ENCODE assay signal across 35 cellular contexts in genomic region chr9:135817951-135818717, GRCh38.
"Had no signal": no experiment of that assay in that cellular context is flagged by ENCODE, and none has a peak within 500 bp of the region (broad histone marks: within the 10 kb centered on the region; RNA-seq: fewer than 3 reads in every experiment).

No MANE protein-coding gene starts in this region.

- H3K27ac Mint-ChIP-seq: activated B cell treated with CpG ODN at 0.5 μM for 24 hours; activated CD4-positive, alpha-beta memory T cell treated with anti-CD3 and anti-CD28 coated beads for 36 hours; activated naive CD8-positive, alpha-beta T cell treated with anti-CD3 and anti-CD28 coated beads for 36 hours; activated T-cell treated with anti-CD3 and anti-CD28 coated beads, Interleukin-2, amount 50 U/mL, for 72 hours; activated T-helper 17 cell treated with anti-CD3 and anti-CD28 coated beads, Interleukin-2, amount 50 U/mL, for 72 hours; IgD-negative memory B cell; T-cell; T-helper 17 cell had no signal

- H3K4me1 Mint-ChIP-seq: activated B cell treated with CpG ODN at 0.5 μM for 24 hours, IgD-negative memory B cell, T-cell had no signal

- DNase-seq: activated B cell treated with CpG ODN at 0.5 μM for 24 hours; activated CD4-positive, alpha-beta memory T cell treated with anti-CD3 and anti-CD28 coated beads for 36 hours; activated CD4-positive, alpha-beta T cell treated with anti-CD3 and anti-CD28 coated beads for 4 hours; activated CD4-positive, alpha-beta T cell treated with anti-CD3 and anti-CD28 coated beads, Interleukin-2, amount 50 U/mL, for 1 hour; activated CD4-positive, CD25-positive, alpha-beta regulatory T cell treated with anti-CD3 and anti-CD28 coated beads, Interleukin-2, amount 50 U/mL, for 72 hours; activated effector memory CD4-positive, alpha-beta T cell treated with anti-CD3 and anti-CD28 coated beads, Interleukin-2, amount 50 U/mL, for 16 hours; activated naive CD4-positive, alpha-beta T cell; activated naive CD4-positive, alpha-beta T cell treated with anti-CD3 and anti-CD28 coated beads, Interleukin-2, amount 50 U/mL, for 16 hours; activated naive CD8-positive, alpha-beta T cell treated with anti-CD3 and anti-CD28 coated beads for 36 hours; activated T-cell treated with anti-CD3 and anti-CD28 coated beads, Interleukin-2, amount 50 U/mL, for 1 hour; activated T-cell treated with anti-CD3 and anti-CD28 coated beads, Interleukin-2, amount 50 U/mL, for 72 hours; adrenal gland; body of pancreas; caudate nucleus; Karpas-422; KBM-7; MG63; NCI-H1048; NCI-H1105 treated with DMSO at 0.1 percent for 48 hours; NCI-H1436; NCI-H1694; NCI-H1930; NCI-H2081 treated with DMSO at 0.1 percent for 48 hours; NCI-H345; NCI-H524 treated with DMSO at 0.1 percent for 48 hours; SIG-M5; T-cell; T-helper 17 cell; T-helper 9 cell had no signal

- H3K27me3 ChIP-seq: adrenal gland, body of pancreas, breast epithelium, MG63 had no signal

- H3K9me3 Mint-ChIP-seq: activated B cell treated with CpG ODN at 0.5 μM for 24 hours; activated CD4-positive, alpha-beta memory T cell treated with anti-CD3 and anti-CD28 coated beads for 36 hours; activated naive CD8-positive, alpha-beta T cell treated with anti-CD3 and anti-CD28 coated beads for 36 hours; activated T-cell treated with anti-CD3 and anti-CD28 coated beads, Interleukin-2, amount 50 U/mL, for 72 hours; activated T-helper 17 cell treated with anti-CD3 and anti-CD28 coated beads, Interleukin-2, amount 50 U/mL, for 72 hours; IgD-negative memory B cell; T-cell had no signal

- H3K4me3 Mint-ChIP-seq: activated B cell treated with CpG ODN at 0.5 μM for 24 hours; activated CD4-positive, alpha-beta memory T cell treated with anti-CD3 and anti-CD28 coated beads for 36 hours; activated naive CD8-positive, alpha-beta T cell treated with anti-CD3 and anti-CD28 coated beads for 36 hours; activated T-cell treated with anti-CD3 and anti-CD28 coated beads, Interleukin-2, amount 50 U/mL, for 72 hours; activated T-helper 17 cell treated with anti-CD3 and anti-CD28 coated beads, Interleukin-2, amount 50 U/mL, for 72 hours; T-cell; T-helper 17 cell had no signal

- ATAC-seq: activated T-cell treated with anti-CD3 and anti-CD28 coated beads, Interleukin-2, amount 50 U/mL, for 72 hours; activated T-helper 17 cell treated with anti-CD3 and anti-CD28 coated beads, Interleukin-2, amount 50 U/mL, for 72 hours; body of pancreas; Panc1; SK-N-SH treated with all-trans-retinoic acid at 6 μM for 48 hours; T-cell; T-helper 17 cell had no signal

- H3K27ac ChIP-seq: adrenal gland, body of pancreas, breast epithelium, VCaP had no signal

- H3K9me3 ChIP-seq: adrenal gland, body of pancreas, breast epithelium, MG63 had no signal

- H3K27me3 Mint-ChIP-seq: activated B cell treated with CpG ODN at 0.5 μM for 24 hours; activated CD4-positive, alpha-beta memory T cell treated with anti-CD3 and anti-CD28 coated beads for 36 hours; activated naive CD8-positive, alpha-beta T cell treated with anti-CD3 and anti-CD28 coated beads for 36 hours; activated T-helper 17 cell treated with anti-CD3 and anti-CD28 coated beads, Interleukin-2, amount 50 U/mL, for 72 hours; IgD-negative memory B cell; T-cell; T-helper 17 cell had no signal

- H3K4me3 ChIP-seq: adrenal gland, body of pancreas, breast epithelium, MG63 had no signal

- H3K4me1 ChIP-seq: adrenal gland, body of pancreas, breast epithelium had no signal
